In the genomic region with DNA sequence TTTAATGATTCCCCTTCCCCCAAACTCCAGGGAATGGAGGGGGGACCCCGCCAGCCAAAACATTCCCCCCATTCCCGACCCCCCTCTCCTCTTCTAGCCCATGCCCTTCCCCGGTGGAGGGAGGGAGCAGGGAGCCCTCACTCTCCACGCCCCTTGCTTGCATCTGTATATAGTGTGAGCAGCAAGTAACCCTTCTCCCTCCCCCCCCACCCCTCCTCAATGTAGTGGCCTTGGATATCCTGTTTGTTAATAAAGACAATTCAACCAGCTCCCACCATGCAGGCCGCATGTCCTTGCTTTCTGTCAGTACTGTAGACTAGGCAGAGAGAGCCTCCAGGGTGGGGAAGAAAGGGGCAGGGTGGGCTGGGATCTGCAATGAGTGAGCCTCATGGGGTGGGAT, we compare ENCODE assay signal across 24 cellular contexts. TPM values are rescaled to one million over a fixed set of nuclear protein-coding genes. Genes with fewer than 3 reads are reported as not detected.
"Had no signal": no experiment of that assay in that cellular context is flagged by ENCODE, and none has a peak within 500 bp of the region (broad histone marks: within the 10 kb centered on the region; RNA-seq: fewer than 3 reads in every experiment).

No MANE protein-coding gene starts in this region.

- ATAC-seq: body of pancreas; sciatic nerve; stimulated activated memory B cell treated with anti-CD40 and anti-IgM and Interleukin-4, amounts not matched to agents 10 μg/mL and 1 μg/mL and 100 μg/mL, for 72 hours had no signal

- H3K9me3 Mint-ChIP-seq: activated CD4-positive, alpha-beta memory T cell treated with anti-CD3 and anti-CD28 coated beads for 36 hours; activated naive CD8-positive, alpha-beta T cell treated with anti-CD3 and anti-CD28 coated beads, Interleukin-2, amount 10 ng/mL, durations not matched to agents 7 days and 5 days; activated T-helper 1 cell treated with anti-CD3 and anti-CD28 coated beads, Interleukin-12 subunit alpha, Interleukin-12 subunit beta, Interleukin-2, Interleukin-4 antibody, amounts not matched to agents 30 ng/mL and 10 ng/mL and 1 ng/mL, durations not matched to agents 14 hours and 24 hours and 36 hours; mesothelial cell of epicardium; neural crest cell; stimulated activated memory B cell treated with anti-CD40 and anti-IgM and Interleukin-4, amounts not matched to agents 10 μg/mL and 1 μg/mL and 100 μg/mL, for 72 hours had no signal

- H3K27ac ChIP-seq: pancreas, thyroid gland, VCaP had no signal

- DNase-seq: activated CD4-positive, alpha-beta memory T cell treated with anti-CD3 and anti-CD28 coated beads for 36 hours; activated CD4-positive, alpha-beta T cell treated with anti-CD3 and anti-CD28 coated beads for 4 hours; activated naive CD4-positive, alpha-beta T cell; activated naive CD8-positive, alpha-beta T cell treated with anti-CD3 and anti-CD28 coated beads, Interleukin-2, amount 10 ng/mL, durations not matched to agents 7 days and 5 days; activated T-cell treated with anti-CD3 and anti-CD28 coated beads for 4 hours; erythroblast; foreskin melanocyte; hypothalamus; stimulated activated CD4-positive, alpha-beta T cell treated with anti-CD3 and anti-CD28 coated beads, Interleukin-4, amount 100 ng/mL, for 24 hours; T-helper 2 cell; thyroid gland had no signal

- H3K4me3 ChIP-seq: body of pancreas, lung, thyroid gland had no signal

- H3K27ac Mint-ChIP-seq: activated CD4-positive, alpha-beta memory T cell treated with anti-CD3 and anti-CD28 coated beads for 36 hours; activated naive CD8-positive, alpha-beta T cell treated with anti-CD3 and anti-CD28 coated beads, Interleukin-2, amount 10 ng/mL, durations not matched to agents 7 days and 5 days; activated T-helper 1 cell treated with anti-CD3 and anti-CD28 coated beads, Interleukin-12 subunit alpha, Interleukin-12 subunit beta, Interleukin-2, Interleukin-4 antibody, amounts not matched to agents 30 ng/mL and 10 ng/mL and 1 ng/mL, durations not matched to agents 14 hours and 24 hours and 36 hours; stimulated activated memory B cell treated with anti-CD40 and anti-IgM and Interleukin-4, amounts not matched to agents 10 μg/mL and 1 μg/mL and 100 μg/mL, for 72 hours had no signal

- H3K9me3 ChIP-seq: body of pancreas, pancreas, thyroid gland had no signal

- H3K27me3 ChIP-seq: body of pancreas, pancreas had no signal

RNA-seq across cellular contexts. Expression of gene GP1BA, which starts 34.3 kb away (rescaled TPM):
- total RNA-seq: activated CD4-positive, alpha-beta memory T cell treated with anti-CD3 and anti-CD28 coated beads for 36 hours; activated naive CD8-positive, alpha-beta T cell treated with anti-CD3 and anti-CD28 coated beads, Interleukin-2, amount 10 ng/mL, durations not matched to agents 7 days and 5 days; activated T-helper 1 cell treated with anti-CD3 and anti-CD28 coated beads, Interleukin-12 subunit alpha, Interleukin-12 subunit beta, Interleukin-2, Interleukin-4 antibody, amounts not matched to agents 30 ng/mL and 10 ng/mL and 1 ng/mL, durations not matched to agents 14 hours and 24 hours and 36 hours; body of pancreas; cardiac septum; left lobe of liver; mesothelial cell of epicardium; neural crest cell; sciatic nerve; smooth muscle cell; thyroid gland had no signal
- polyA plus RNA-seq: keratinocyte had no signal
